ENCODE assay signal across 26 cellular contexts in genomic region chr3:111871809-111872623, GRCh38. TPM values are rescaled to one million over a fixed set of nuclear protein-coding genes. Genes with fewer than 3 reads are reported as not detected.
DNase-seq lines count a peak whose midpoint lies in the region; ATAC-seq and TF ChIP-seq lines count a peak whose summit lies in the region.
"Had no signal": no experiment of that assay in that cellular context is flagged by ENCODE, and none has a peak within 500 bp of the region (broad histone marks: within the 10 kb centered on the region; RNA-seq: fewer than 3 reads in every experiment).

No MANE protein-coding gene starts in this region.

- H3K9me2 ChIP-seq in hepatocyte (replicated peaks; ENCODE audit: insufficient read depth), result no peaks in the 10 kb centered on the region

- H3K36me3 Mint-ChIP-seq in osteocyte (ENCODE audit: unreplicated experiment), result peaks cover 42% of the 10 kb centered on the region
- H3K36me3 Mint-ChIP-seq: activated naive CD4-positive, alpha-beta T cell treated with anti-CD3 and anti-CD28 coated beads, Interleukin-2, amount 50 U/mL, for 72 hours; natural killer cell treated with Interleukin-12 subunit alpha and Interleukin-12 subunit beta and Interleukin-15 and Interleukin-18, amount 100 ng/mL, for 72 hours had no signal

- no peaks in the 10 kb centered on the region for H4K20me1 ChIP-seq in hepatocyte (ENCODE audit: insufficient read depth, poor library complexity, severe bottlenecking)

- WGBS in hepatocyte (ENCODE audit: low lambda C conversion rate, missing lambda C conversion rate), result 55% methylated on average over 6 of the region's 6 CpGs

- H3K36me3 ChIP-seq in RWPE2 (ENCODE audit: low read depth), result peaks cover 67% of the 10 kb centered on the region
- H3K36me3 ChIP-seq in hepatocyte (replicated peaks; ENCODE audit: insufficient read depth, low read depth), result no peaks in the 10 kb centered on the region

- H3K4me3 ChIP-seq in HFF-Myc (replicated peaks; ENCODE audit: low read depth, low read length) (no peak overlapping the region), RWPE2 (ENCODE audit: severe bottlenecking) (no peak overlapping the region), hepatocyte (no peak overlapping the region)
- H3K4me3 ChIP-seq: stomach had no signal

- no peak for TF ChIP-seq CTCF in HFF-Myc (IDR thresholded peaks at IDR 0.05; ENCODE audit: low read depth, low read length, missing control alignments)
- no peak for TF ChIP-seq CTCF in RWPE2 (IDR thresholded peaks at IDR 0.05; ENCODE audit: poor library complexity, severe bottlenecking)
- TF ChIP-seq CTCF in hepatocyte (IDR thresholded peaks at IDR 0.05; ENCODE audit: poor library complexity), result no peak
- TF ChIP-seq CTCF in osteocyte (IDR thresholded peaks at IDR 0.05), result no peak

- no peak overlapping the region for H2AFZ ChIP-seq in hepatocyte

- peaks cover 97% of the 10 kb centered on the region for H3K79me2 ChIP-seq in hepatocyte

- H3K27ac Mint-ChIP-seq in osteocyte (ENCODE audit: unreplicated experiment), result peak overlapping the region; percentile 50
- H3K27ac Mint-ChIP-seq: activated B cell treated with CpG ODN at 0.5 μM for 24 hours; activated naive CD4-positive, alpha-beta T cell treated with anti-CD3 and anti-CD28 coated beads, Interleukin-2, amount 50 U/mL, for 72 hours; activated T-helper 2 cell treated with anti-CD3 and anti-CD28 coated beads, Interferon-gamma antibody, Interleukin-2, Interleukin-4, amounts not matched to agents 10 μg/mL and 5 μg/mL and 100 μg/mL, durations not matched to agents 14 hours and 24 hours and 36 hours; CD4-positive, CD25-positive, alpha-beta regulatory T cell had no signal

- H3K27me3 ChIP-seq in RWPE2 (ENCODE audit: insufficient read depth, poor library complexity, severe bottlenecking) (no peaks in the 10 kb centered on the region), hepatocyte (no peaks in the 10 kb centered on the region)
- H3K27me3 ChIP-seq: stomach had no signal

- H3K4me2 ChIP-seq in hepatocyte, result no peak overlapping the region
- H3K4me2 ChIP-seq: KMS-11 had no signal

- H3K27ac ChIP-seq in RWPE2 (ENCODE audit: poor library complexity, severe bottlenecking) (peak overlapping the region; percentile 56), hepatocyte (peak overlapping the region; percentile 41)
- H3K27ac ChIP-seq: KMS-11, stomach had no signal

- H3K9me3 ChIP-seq in RWPE2 (ENCODE audit: severe bottlenecking) (no peaks in the 10 kb centered on the region), hepatocyte (ENCODE audit: low read depth) (no peaks in the 10 kb centered on the region)
- H3K9me3 ChIP-seq: stomach had no signal

- peaks cover 18% of the 10 kb centered on the region for H3K4me1 ChIP-seq in RWPE2 (ENCODE audit: insufficient read depth, poor library complexity, severe bottlenecking)
- H3K4me1 ChIP-seq in hepatocyte (ENCODE audit: insufficient read depth), result peaks cover 21% of the 10 kb centered on the region

- H3K4me1 Mint-ChIP-seq in osteocyte (ENCODE audit: unreplicated experiment), result peaks cover 69% of the 10 kb centered on the region

- H3K9me3 Mint-ChIP-seq in osteocyte (ENCODE audit: unreplicated experiment), result peaks cover under 1% of the 10 kb centered on the region
- H3K9me3 Mint-ChIP-seq: activated B cell treated with CpG ODN at 0.5 μM for 24 hours; activated naive CD4-positive, alpha-beta T cell treated with anti-CD3 and anti-CD28 coated beads, Interleukin-2, amount 50 U/mL, for 72 hours; activated T-helper 2 cell treated with anti-CD3 and anti-CD28 coated beads, Interferon-gamma antibody, Interleukin-2, Interleukin-4, amounts not matched to agents 10 μg/mL and 5 μg/mL and 100 μg/mL, durations not matched to agents 14 hours and 24 hours and 36 hours; natural killer cell treated with Interleukin-12 subunit alpha and Interleukin-12 subunit beta and Interleukin-15 and Interleukin-18, amount 100 ng/mL, for 72 hours had no signal

- ATAC-seq in RWPE2 (ENCODE audit: low read depth), result 0 out of 3 replicates have a peak, but pooled peaks have one; percentile 4
- ATAC-seq in GM19467 (IDR thresholded peaks at IDR 0.05; ENCODE audit: unreplicated experiment), result no peak
- ATAC-seq: activated naive CD4-positive, alpha-beta T cell treated with anti-CD3 and anti-CD28 coated beads, Interleukin-2, amount 50 U/mL, for 72 hours; natural killer cell treated with Interleukin-12 subunit alpha and Interleukin-12 subunit beta and Interleukin-15 and Interleukin-18, amount 100 ng/mL, for 72 hours had no signal

- H3K4me3 Mint-ChIP-seq in osteocyte (ENCODE audit: unreplicated experiment), result no peak overlapping the region
- H3K4me3 Mint-ChIP-seq: activated B cell treated with CpG ODN at 0.5 μM for 24 hours; CD4-positive, CD25-positive, alpha-beta regulatory T cell; natural killer cell treated with Interleukin-12 subunit alpha and Interleukin-12 subunit beta and Interleukin-15 and Interleukin-18, amount 100 ng/mL, for 72 hours had no signal

- DNase-seq in HFF-Myc (ENCODE audit: extremely low read depth, low read depth), result peak; percentile 76
- no peak for DNase-seq in RWPE2 (ENCODE audit: low spot score)
- DNase-seq in hepatocyte (ENCODE audit: low spot score), result no peak
- DNase-seq in osteocyte (ENCODE audit: extremely low spot score, unreplicated experiment), result no peak
- no peak for DNase-seq in activated T-cell treated with anti-CD3 and anti-CD28 coated beads for 4 hours
- no peak for DNase-seq in KG1 (lab: John Stamatoyannopoulos, UW)
- DNase-seq in D341Med (ENCODE audit: low spot score), result no peak
- DNase-seq: activated B cell treated with CpG ODN at 0.5 μM for 24 hours; activated CD4-positive, alpha-beta T cell treated with anti-CD3 and anti-CD28 coated beads, Interleukin-2, amount 50 U/mL, for 48 hours; activated CD8-positive, alpha-beta memory T cell treated with anti-CD3 and anti-CD28 coated beads, Interleukin-2, amount 50 U/mL, for 4 hours; anterior cingulate cortex; CD4-positive, CD25-positive, alpha-beta regulatory T cell; head of caudate nucleus; MV-4-11; NCI-H146; NCI-H526 treated with DMSO at 0.1 percent for 48 hours; posterior cingulate gyrus; stimulated activated CD8-positive, alpha-beta memory T cell treated with anti-CD3 and anti-CD28 coated beads, Interleukin-4, amount 100 ng/mL, for 48 hours; stomach; T1000; trophoblast cell had no signal

- H3K27me3 Mint-ChIP-seq in osteocyte (ENCODE audit: unreplicated experiment), result no peaks in the 10 kb centered on the region
- H3K27me3 Mint-ChIP-seq: activated B cell treated with CpG ODN at 0.5 μM for 24 hours; natural killer cell treated with Interleukin-12 subunit alpha and Interleukin-12 subunit beta and Interleukin-15 and Interleukin-18, amount 100 ng/mL, for 72 hours had no signal

RNA-seq across cellular contexts. Expression of gene PHLDB2, which starts 13.0 kb away (rescaled TPM):
- total RNA-seq in hepatocyte (52.0 and 52.7 TPM in 2 replicates), osteocyte (134 and 138 TPM in 2 replicates)
- polyA plus RNA-seq in hepatocyte, result 43.0 and 49.0 TPM in 2 replicates
